Comparison of ENCODE assay signal across 10 cellular contexts in the genomic region with DNA sequence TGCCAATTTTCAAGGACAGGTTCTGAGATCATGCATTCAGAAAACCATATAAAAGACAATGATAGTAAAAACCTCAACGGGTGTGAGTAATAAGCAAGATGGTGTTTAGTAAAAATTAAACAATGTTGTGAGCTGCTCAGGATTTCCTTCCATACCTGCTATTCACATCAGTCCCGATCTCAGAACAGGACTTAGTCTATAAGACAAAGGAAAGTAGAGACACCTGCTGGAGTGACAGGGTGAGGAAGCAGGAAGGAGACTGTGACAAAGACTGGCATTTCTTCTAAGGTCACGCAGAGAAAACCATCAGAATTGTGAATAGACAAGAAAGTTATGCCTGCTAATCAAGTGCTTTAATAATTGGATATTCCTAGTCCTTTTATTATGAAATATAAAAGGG.
DNase-seq lines count a peak whose midpoint lies in the region; ATAC-seq and TF ChIP-seq lines count a peak whose summit lies in the region.
"Had no signal": no experiment of that assay in that cellular context is flagged by ENCODE, and none has a peak within 500 bp of the region (broad histone marks: within the 10 kb centered on the region; RNA-seq: fewer than 3 reads in every experiment).

No MANE protein-coding gene starts in this region.

- H2AFZ ChIP-seq in mesenchymal stem cell (ENCODE audit: low read depth, low read length) = no peak overlapping the region

- no peak overlapping the region for H2BK5ac ChIP-seq in mesenchymal stem cell (ENCODE audit: low read depth, low read length, poor library complexity, severe bottlenecking)

- no peak overlapping the region for H3K14ac ChIP-seq in mesenchymal stem cell (ENCODE audit: low read length in 2 of 2)

- no peak overlapping the region for H2BK15ac ChIP-seq in mesenchymal stem cell (ENCODE audit: low read depth, poor library complexity, severe bottlenecking)

- POLR2A ChIA-PET in Panc1 (lab: Charles Lee) = no interaction called here

- no peak overlapping the region for H2AK5ac ChIP-seq in mesenchymal stem cell (ENCODE audit: low read length, severe bottlenecking)

- H4K91ac ChIP-seq in mesenchymal stem cell (ENCODE audit: low read length) = no peak overlapping the region

- H2BK120ac ChIP-seq in mesenchymal stem cell (ENCODE audit: low read depth, low read length) = no peak overlapping the region

- H3K27me3 ChIP-seq in Panc1 (ENCODE audit: control insufficient read depth, insufficient read depth, low read length) (no peaks in the 10 kb centered on the region), mesenchymal stem cell (ENCODE audit: control insufficient read depth in 1 of 2, insufficient read depth in 1 of 2, low read length in 2 of 2) (no peaks in the 10 kb centered on the region)

- no peak overlapping the region for H3K23ac ChIP-seq in mesenchymal stem cell (ENCODE audit: low read length in 2 of 2)

- H3K4me1 ChIP-seq in Panc1 (ENCODE audit: control insufficient read depth, insufficient read depth, low read length) (no peaks in the 10 kb centered on the region), mesenchymal stem cell (ENCODE audit: control insufficient read depth, insufficient read depth, low read depth, low read length) (no peaks in the 10 kb centered on the region)

- no peak overlapping the region for H4K8ac ChIP-seq in mesenchymal stem cell (ENCODE audit: low read length)

- ATAC-seq in HG02885 (IDR thresholded peaks at IDR 0.05; ENCODE audit: poor library complexity, unreplicated experiment) = peak; percentile 77
- ATAC-seq in Panc1 = no peak
- ATAC-seq in HG02623 (IDR thresholded peaks at IDR 0.05; ENCODE audit: unreplicated experiment) = no peak
- ATAC-seq: T-cell had no signal

- in situ Hi-C loops in Panc1 (cut with HindIII; ENCODE audit: low pct_unique_long_range_greater_than_20kb, low sequenced_read_pairs) = no loop called here

- H3K36me3 ChIP-seq in Panc1 (ENCODE audit: control insufficient read depth, insufficient read depth, low read length) (no peaks in the 10 kb centered on the region), mesenchymal stem cell (ENCODE audit: control insufficient read depth in 1 of 2, insufficient read depth in 2 of 2, low read depth in 1 of 2, low read length in 2 of 2) (no peaks in the 10 kb centered on the region)

- CTCF ChIA-PET in Panc1 (lab: Charles Lee) = interaction anchor here (0.7 kb wide), 1 partner anchor 258 kb away, joined by 3 read pairs; no protein-coding TSS in a partner anchor

- no TSS peak for BruUV-seq in Panc1 (replicated peaks; lab: Mats Ljungman, UMichigan)

- no peak overlapping the region for H3K4ac ChIP-seq in mesenchymal stem cell (ENCODE audit: low read depth in 1 of 2, low read length in 2 of 2)

- no peak overlapping the region for H3K9ac ChIP-seq in mesenchymal stem cell (ENCODE audit: low read length)

- peak; percentile 29; the same call in 1 of the 2 replicates for TF ChIP-seq CTCF in Panc1 (IDR thresholded peaks at IDR 0.05)

- H3K18ac ChIP-seq in mesenchymal stem cell (ENCODE audit: low read depth in 1 of 2, low read length in 2 of 2) = no peak overlapping the region

- no peak overlapping the region for H2BK12ac ChIP-seq in mesenchymal stem cell (ENCODE audit: low read length in 2 of 2)

- no peak overlapping the region for H3K4me2 ChIP-seq in mesenchymal stem cell (ENCODE audit: low read length, poor library complexity, severe bottlenecking)

- WGBS in mesenchymal stem cell = 59% methylated on average over 2 of the region's 3 CpGs

- intact Hi-C loops in Panc1 (cut with micrococcal nuclease; ENCODE audit: unreplicated experiment) = no loop called here

- H3K27ac ChIP-seq in Panc1 (ENCODE audit: low read length) (no peak overlapping the region), mesenchymal stem cell (ENCODE audit: low read length, poor library complexity, severe bottlenecking) (no peak overlapping the region)

- DNase-seq in ELR (ENCODE audit: low read depth) = peak; percentile 28
- DNase-seq in Panc1 (ENCODE audit: low read depth, low spot score) = no peak
- DNase-seq in iPS-NIHi7 (ENCODE audit: extremely low spot score) = peak; percentile 41
- DNase-seq in NK-92 (lab: John Stamatoyannopoulos, UW; ENCODE audit: unreplicated experiment) = no peak
- DNase-seq in stimulated activated CD4-positive, alpha-beta T cell treated with anti-CD3 and anti-CD28 coated beads, Interleukin-2, amount 100 ng/mL, for 24 hours = no peak
- DNase-seq in mesenchymal stem cell = no peak
- DNase-seq: stimulated activated CD4-positive, alpha-beta T cell treated with anti-CD3 and anti-CD28 coated beads, Interleukin-15, amount 100 ng/mL, for 24 hours; T-cell had no signal

- H3K4me3 ChIP-seq in Panc1 (ENCODE audit: low read depth in 2 of 2, low read length in 2 of 2) = no peak overlapping the region
- no peak overlapping the region for H3K4me3 ChIP-seq in mesenchymal stem cell (ENCODE audit: insufficient read depth in 1 of 2, low read depth in 1 of 2, low read length in 2 of 2)

- H3K9me3 ChIP-seq in Panc1 (ENCODE audit: control insufficient read depth, insufficient read depth, low read depth, low read length) = no peaks in the 10 kb centered on the region
- no peaks in the 10 kb centered on the region for H3K9me3 ChIP-seq in mesenchymal stem cell (ENCODE audit: control insufficient read depth, low read length)

- H3K79me1 ChIP-seq in mesenchymal stem cell (replicated peaks; ENCODE audit: low read length, poor library complexity, severe bottlenecking) = no peaks in the 10 kb centered on the region

Comparison
In these comparisons a context has a peak if more than half of its experiments do, and no peak if none do; other contexts are left out.
1. DNase-seq: peak in ELR (single experiment) and iPS-NIHi7 (single experiment); none in Panc1 (single experiment), NK-92 (single experiment), stimulated activated CD4-positive, alpha-beta T cell treated with anti-CD3 and anti-CD28 coated beads, Interleukin-2, amount 100 ng/mL, for 24 hours (0 of 2) and mesenchymal stem cell (single experiment).